ENCODE assay signal across 20 cellular contexts in the genomic region with DNA sequence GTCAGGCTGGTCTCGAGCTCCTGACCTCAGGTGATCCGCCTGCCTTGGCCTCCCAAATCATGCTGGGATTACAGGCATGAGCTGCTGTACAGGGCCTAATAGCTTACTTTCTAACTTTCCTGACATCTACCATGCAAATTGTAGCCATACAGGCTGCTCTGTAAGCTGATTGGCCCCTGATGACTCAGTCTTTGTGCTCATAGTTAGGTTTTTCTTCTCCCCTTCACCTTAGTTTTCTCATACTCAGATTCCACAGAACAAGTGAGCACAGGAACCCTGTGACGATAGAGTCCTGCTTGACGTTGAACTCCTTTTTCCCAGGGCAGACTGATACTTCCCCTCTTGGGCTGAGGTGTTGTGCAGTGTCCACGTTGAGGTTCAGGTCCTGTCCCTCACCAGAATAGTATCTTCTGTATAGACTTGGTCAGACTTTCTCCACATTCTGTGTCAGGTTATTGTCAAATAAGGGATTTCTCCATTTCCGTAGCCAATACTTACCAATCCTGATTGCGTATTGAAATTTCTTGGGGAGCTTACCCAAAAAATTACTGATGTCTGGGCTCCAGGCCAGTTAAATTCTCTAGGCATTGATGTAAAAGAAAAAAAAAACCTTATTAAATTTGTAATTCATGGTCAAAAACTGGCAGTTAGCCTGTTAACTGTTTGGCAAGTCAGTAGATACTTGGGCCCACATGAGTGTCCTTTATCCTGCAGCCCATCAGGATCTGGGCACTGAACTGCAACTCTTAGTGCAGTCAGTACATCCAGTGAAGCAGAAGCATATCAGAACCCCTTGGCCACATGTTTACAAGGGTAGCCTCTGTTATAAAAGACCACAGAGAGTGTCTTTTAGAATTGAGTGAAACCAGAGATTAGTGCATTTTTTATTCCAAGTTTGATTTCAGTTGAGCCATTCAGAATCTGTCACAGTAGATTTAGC.
DNase-seq lines count a peak whose midpoint lies in the region; ATAC-seq, FAIRE-seq and TF ChIP-seq lines count a peak whose summit lies in the region.
"Had no signal": no experiment of that assay in that cellular context is flagged by ENCODE, and none has a peak within 500 bp of the region (broad histone marks: within the 10 kb centered on the region; RNA-seq: fewer than 3 reads in every experiment).

No MANE protein-coding gene starts in this region.

- no peak for ATAC-seq in stimulated activated naive CD8-positive, alpha-beta T cell treated with anti-CD3 and anti-CD28 coated beads, Interleukin-15, amount 100 ng/mL, for 72 hours
- no peak for ATAC-seq in stimulated activated naive CD8-positive, alpha-beta T cell treated with anti-CD3 and anti-CD28 coated beads, Interleukin-15, Interleukin-2, amounts not matched to agents 100 U/mL and 50 U/mL, for 24 hours
- ATAC-seq in K562 (peak; percentile 42), GM21367 (IDR thresholded peaks at IDR 0.05; ENCODE audit: unreplicated experiment) (no peak), HG03159 (IDR thresholded peaks at IDR 0.05; ENCODE audit: unreplicated experiment) (no peak), HG03565 (IDR thresholded peaks at IDR 0.05; ENCODE audit: unreplicated experiment) (no peak)
- ATAC-seq: left colon had no signal

- peaks cover 79% of the 10 kb centered on the region for H3K36me3 ChIP-seq in K562 (ENCODE audit: control insufficient read depth, insufficient read depth, low read length)
- H3K36me3 ChIP-seq in left ventricle myocardium inferior = peaks cover 38% of the 10 kb centered on the region

- H2AFZ ChIP-seq in K562 (ENCODE audit: low read depth, low read length) = no peak overlapping the region

- no peak for FAIRE-seq in K562 (lab: Jason Lieb, UNC)

- H3K79me2 ChIP-seq in K562 (ENCODE audit: control insufficient read depth, insufficient read depth, low read length) = peaks cover 4% of the 10 kb centered on the region; the same call in 2 of the 3 replicates

- H3K27ac ChIP-seq in K562 (ENCODE audit: extremely low read depth, low read depth, low read length) (no peak overlapping the region), left ventricle myocardium inferior (replicated peaks) (peak overlapping the region; percentile 13)
- H3K27ac ChIP-seq: esophagus muscularis mucosa, SJCRH30, vagina had no signal

- no peak overlapping the region for H3K4me3 Mint-ChIP-seq in stimulated activated naive CD8-positive, alpha-beta T cell treated with anti-CD3 and anti-CD28 coated beads, Interleukin-15, amount 100 ng/mL, for 72 hours
- H3K4me3 Mint-ChIP-seq: dendritic cell treated with granulocyte-macrophage colony-stimulating factor and Interleukin-4, amounts not matched to agents 40 ng/mL and 50 ng/mL, for 4 days had no signal

- H3K27me3 Mint-ChIP-seq in stimulated activated naive CD8-positive, alpha-beta T cell treated with anti-CD3 and anti-CD28 coated beads, Interleukin-15, amount 100 ng/mL, for 72 hours = no peaks in the 10 kb centered on the region
- H3K27me3 Mint-ChIP-seq: dendritic cell treated with granulocyte-macrophage colony-stimulating factor and Interleukin-4, amounts not matched to agents 40 ng/mL and 50 ng/mL, for 4 days; progenitor cell of endocrine pancreas had no signal

- DNase-seq in stimulated activated naive CD8-positive, alpha-beta T cell treated with anti-CD3 and anti-CD28 coated beads, Interleukin-15, amount 100 ng/mL, for 72 hours = no peak
- DNase-seq in stimulated activated naive CD8-positive, alpha-beta T cell treated with anti-CD3 and anti-CD28 coated beads, Interleukin-15, Interleukin-2, amounts not matched to agents 100 U/mL and 50 U/mL, for 24 hours = no peak
- DNase-seq in K562 (ENCODE audit: extremely low read depth in 1 of 4, low spot score in 3 of 4) (no peak), left ventricle myocardium inferior (no peak), NCI-H2171 (lab: John Stamatoyannopoulos, UW) (no peak)
- DNase-seq: activated CD4-positive, alpha-beta T cell treated with anti-CD3 and anti-CD28 coated beads, Interleukin-2, amount 50 U/mL, for 48 hours; activated effector memory CD4-positive, alpha-beta T cell treated with Interleukin-2 at 50 U/mL for 16 hours; anterior cingulate cortex; DMS153; hypothalamus; Karpas-422; left colon; SJCRH30 had no signal

- no peaks in the 10 kb centered on the region for H3K9me3 Mint-ChIP-seq in stimulated activated naive CD8-positive, alpha-beta T cell treated with anti-CD3 and anti-CD28 coated beads, Interleukin-15, amount 100 ng/mL, for 72 hours
- H3K9me3 Mint-ChIP-seq: dendritic cell treated with granulocyte-macrophage colony-stimulating factor and Interleukin-4, amounts not matched to agents 40 ng/mL and 50 ng/mL, for 4 days had no signal

- H3K9me3 ChIP-seq in K562 (replicated peaks; ENCODE audit: control insufficient read depth, insufficient read depth, low read depth, low read length) (no peaks in the 10 kb centered on the region), left ventricle myocardium inferior (replicated peaks) (no peaks in the 10 kb centered on the region)
- H3K9me3 ChIP-seq: esophagus muscularis mucosa, SJCRH30, vagina had no signal

- H3K27me3 ChIP-seq in K562 (ENCODE audit: control insufficient read depth in 2 of 2, insufficient read depth in 2 of 2, low read length in 2 of 2) = no peaks in the 10 kb centered on the region
- H3K27me3 ChIP-seq in left ventricle myocardium inferior (ENCODE audit: low read depth) = no peaks in the 10 kb centered on the region
- H3K27me3 ChIP-seq: esophagus muscularis mucosa, SJCRH30, vagina had no signal

- peak overlapping the region; percentile 7 to 90 for H3K27ac Mint-ChIP-seq in stimulated activated naive CD8-positive, alpha-beta T cell treated with anti-CD3 and anti-CD28 coated beads, Interleukin-15, amount 100 ng/mL, for 72 hours
- H3K27ac Mint-ChIP-seq: dendritic cell treated with granulocyte-macrophage colony-stimulating factor and Interleukin-4, amounts not matched to agents 40 ng/mL and 50 ng/mL, for 4 days; progenitor cell of endocrine pancreas had no signal

- TF ChIP-seq RAD21 in K562 (CRISPR knock-in tag; conservative IDR thresholded peaks at IDR 0.05 in 1 of 2, IDR thresholded peaks at IDR 0.05 in 1 of 2) = no peak

- in situ Hi-C loops in K562 (cut with MboI) = no loop called here

- no peaks in the 10 kb centered on the region for H3K9me1 ChIP-seq in K562 (ENCODE audit: control insufficient read depth, insufficient read depth, low read length)

- H3K4me1 ChIP-seq in K562 (replicated peaks in 1 of 2; ENCODE audit: control insufficient read depth in 2 of 2, insufficient read depth in 2 of 2, low read length in 2 of 2) (no peaks in the 10 kb centered on the region), left ventricle myocardium inferior (peaks cover 20% of the 10 kb centered on the region)
- H3K4me1 ChIP-seq: SJCRH30, vagina had no signal

- no peaks in the 10 kb centered on the region for H4K20me1 ChIP-seq in K562 (replicated peaks; ENCODE audit: control insufficient read depth, insufficient read depth, low read length)

- TF ChIP-seq POLR2A in K562 (conservative IDR thresholded peaks at IDR 0.05) = no peak

- TF ChIP-seq EP300 in K562 (IDR thresholded peaks at IDR 0.05; ENCODE audit: low read length) = no peak

- no peak overlapping the region for H3K4me3 ChIP-seq in K562
- H3K4me3 ChIP-seq in left ventricle myocardium inferior = no peak overlapping the region
- H3K4me3 ChIP-seq: esophagus muscularis mucosa, SJCRH30, vagina had no signal

- no peak overlapping the region for H3K4me2 ChIP-seq in K562 (ENCODE audit: insufficient read depth, low read length)

- 90% methylated on average over 7 of the region's 7 CpGs for WGBS in K562 (ENCODE audit: insufficient coverage, low coverage, missing lambda C conversion rate)

- no peaks in the 10 kb centered on the region for H3K4me1 Mint-ChIP-seq in stimulated activated naive CD8-positive, alpha-beta T cell treated with anti-CD3 and anti-CD28 coated beads, Interleukin-15, amount 100 ng/mL, for 72 hours

- CTCF ChIA-PET in K562 (lab: Yijun Ruan, JAX; ENCODE audit: low intra/inter-chr PET ratio) = no interaction called here

- intact Hi-C loops in K562 (cut with micrococcal nuclease) (no loop called here), left ventricle myocardium inferior (cut with micrococcal nuclease) (no loop called here)

- no peak overlapping the region for H3K9ac ChIP-seq in K562 (ENCODE audit: insufficient read depth in 1 of 2, low read depth in 2 of 2, low read length in 2 of 2)

- BruUV-seq in K562 (replicated peaks; lab: Mats Ljungman, UMichigan) = no TSS peak

- POLR2A ChIA-PET in K562 (lab: Yijun Ruan, JAX) = interaction anchor here (0.5 to 1.3 kb wide), 3 partner anchors 11 to 214 kb away, joined by 3 to 4 read pairs (median 3); no protein-coding TSS in a partner anchor

- TF ChIP-seq CTCF in K562 (IDR thresholded peaks at IDR 0.05 in 2 of 3, conservative IDR thresholded peaks at IDR 0.05 in 1 of 3; ENCODE audit: insufficient read depth in 2 of 3, low read depth in 1 of 3, low read length in 3 of 3) = no peak
- no peak for TF ChIP-seq CTCF in left ventricle myocardium inferior (IDR thresholded peaks at IDR 0.05; ENCODE audit: borderline replicate concordance)

TF ChIP-seq in K562, 482 proteins besides CTCF, POLR2A, EP300 and RAD21:
- TF ChIP-seq NFYB (IDR thresholded peaks at IDR 0.05; ENCODE audit: extremely low read depth, insufficient read length) (peak; percentile 6), HNRNPUL1 (IDR thresholded peaks at IDR 0.05; ENCODE audit: low read length) (no peak), RFX1 (IDR thresholded peaks at IDR 0.05) (no peak)
